8 cellular contexts compared by ENCODE assay signal in genomic region chr17:68600881-68601564, GRCh38. TPM values are rescaled to one million over a fixed set of nuclear protein-coding genes. Genes with fewer than 3 reads are reported as not detected.
A peak's percentile ranks its signal among the peaks of the same experiment; 100 is the strongest.
DNase-seq lines count a peak whose midpoint lies in the region; ATAC-seq and TF ChIP-seq lines count a peak whose summit lies in the region.

Gene FAM20A, minus strand, starts transcription at chr17:68601367. Its CDS starts 701 bp downstream, at chr17:68600666.

- DNase-seq in NCI-H2196 (lab: John Stamatoyannopoulos, UW; ENCODE audit: unreplicated experiment) (peak; percentile 44), chondrocyte (ENCODE audit: low spot score) (peak; percentile 80), left lung (peak; percentile 79 to 91), activated gamma-delta T cell (lab: John Stamatoyannopoulos, UW) (no peak), GM10266 (ENCODE audit: extremely low spot score) (no peak), Ammon's horn (ENCODE audit: low spot score) (no peak)
- peak; percentile 5 to 13 for DNase-seq in stimulated activated naive CD8-positive, alpha-beta T cell treated with anti-CD3 and anti-CD28 coated beads, Interleukin-15, amount 100 ng/mL, for 72 hours

- H3K36me3 Mint-ChIP-seq in chondrocyte (ENCODE audit: low read depth): no peaks in the 10 kb centered on the region

- H3K27me3 Mint-ChIP-seq in chondrocyte (ENCODE audit: low read depth): peaks cover 40% of the 10 kb centered on the region
- H3K27me3 Mint-ChIP-seq in stimulated activated naive CD8-positive, alpha-beta T cell treated with anti-CD3 and anti-CD28 coated beads, Interleukin-15, amount 100 ng/mL, for 72 hours: peaks cover 73% of the 10 kb centered on the region

- no peaks in the 10 kb centered on the region for H3K36me3 ChIP-seq in BLaER1
- no peaks in the 10 kb centered on the region for H3K36me3 ChIP-seq in left lung

- H3K4me3 ChIP-seq in BLaER1 (peak within 1 kb of the TSS; percentile 28; the same call in 1 of the 2 replicates), left lung (peak within 1 kb of the TSS; percentile 62 to 66)

- H3K4me1 ChIP-seq in BLaER1 (no peaks in the 10 kb centered on the region), left lung (peaks cover 3 to 68% of the 10 kb centered on the region in 2 donors)

- no peak within 1 kb of the TSS for H3K9ac ChIP-seq in BLaER1

- ATAC-seq in left lung: peak; percentile 69
- ATAC-seq in stimulated activated naive CD8-positive, alpha-beta T cell treated with anti-CD3 and anti-CD28 coated beads, Interleukin-15, amount 100 ng/mL, for 72 hours: peak; percentile 47

- TF ChIP-seq CTCF in chondrocyte (IDR thresholded peaks at IDR 0.05) (no peak), left lung (IDR thresholded peaks at IDR 0.05) (no peak), GM10266 (IDR thresholded peaks at IDR 0.05; ENCODE audit: control insufficient read depth, insufficient read depth, low read depth, missing control alignments) (no peak)

- H3K27ac Mint-ChIP-seq in chondrocyte (ENCODE audit: unreplicated experiment): no peak within 1 kb of the TSS
- no peak within 1 kb of the TSS for H3K27ac Mint-ChIP-seq in stimulated activated naive CD8-positive, alpha-beta T cell treated with anti-CD3 and anti-CD28 coated beads, Interleukin-15, amount 100 ng/mL, for 72 hours

- peaks cover 20% of the 10 kb centered on the region for H3K9me3 ChIP-seq in BLaER1
- no peaks in the 10 kb centered on the region for H3K9me3 ChIP-seq in left lung

- intact Hi-C loops in left lung (cut with DNase I): loop anchor here in 1 of 2 donors (10.0 kb wide), 1 partner anchor 56 kb away; no protein-coding TSS in a partner anchor

- peak within 1 kb of the TSS; percentile 52 for H3K4me3 Mint-ChIP-seq in chondrocyte (ENCODE audit: unreplicated experiment)
- peak within 1 kb of the TSS; percentile 46 to 58 for H3K4me3 Mint-ChIP-seq in stimulated activated naive CD8-positive, alpha-beta T cell treated with anti-CD3 and anti-CD28 coated beads, Interleukin-15, amount 100 ng/mL, for 72 hours

- no peaks in the 10 kb centered on the region for H4K20me1 ChIP-seq in BLaER1

- H3K27ac ChIP-seq in BLaER1: no peak within 1 kb of the TSS
- H3K27ac ChIP-seq in left lung: peak within 1 kb of the TSS; percentile 89 to 93

- no peak within 1 kb of the TSS for H3K4me2 ChIP-seq in BLaER1

- peaks cover 7% of the 10 kb centered on the region for H3K9me3 Mint-ChIP-seq in chondrocyte (ENCODE audit: low read depth)
- no peaks in the 10 kb centered on the region for H3K9me3 Mint-ChIP-seq in stimulated activated naive CD8-positive, alpha-beta T cell treated with anti-CD3 and anti-CD28 coated beads, Interleukin-15, amount 100 ng/mL, for 72 hours

- peaks cover 8% of the 10 kb centered on the region for H3K4me1 Mint-ChIP-seq in chondrocyte (ENCODE audit: low read depth)
- peaks cover 27% of the 10 kb centered on the region for H3K4me1 Mint-ChIP-seq in stimulated activated naive CD8-positive, alpha-beta T cell treated with anti-CD3 and anti-CD28 coated beads, Interleukin-15, amount 100 ng/mL, for 72 hours

- H3K27me3 ChIP-seq in BLaER1 (peaks cover 22% of the 10 kb centered on the region), left lung (peaks cover 0 to 64% of the 10 kb centered on the region in 2 donors)

RNA-seq across cellular contexts. Expression of gene FAM20A, which starts in this region (rescaled TPM):
- not detected in 3 replicates for total RNA-seq in chondrocyte
- total RNA-seq in left lung: 10 to 100 TPM; 46.8 to 85.9 TPM

Comparison
In these comparisons a context has a peak if more than half of its experiments do, and no peak if none do; other contexts are left out.
1. RNA of gene FAM20A (total RNA-seq): 46.8 to 85.9 TPM in left lung; not detected in chondrocyte; every median in the first group is over 10 times any median in the second.
2. Peak in DNase-seq in chondrocyte; RNA of the gene not detected or under 1 TPM.
3. DNase-seq: peak in NCI-H2196 (single experiment), left lung (2 of 2) and stimulated activated naive CD8-positive, alpha-beta T cell treated with anti-CD3 and anti-CD28 coated beads, Interleukin-15, amount 100 ng/mL, for 72 hours (2 of 2); none in activated gamma-delta T cell (single experiment), GM10266 (single experiment) and Ammon's horn (single experiment).